In the genomic region with DNA sequence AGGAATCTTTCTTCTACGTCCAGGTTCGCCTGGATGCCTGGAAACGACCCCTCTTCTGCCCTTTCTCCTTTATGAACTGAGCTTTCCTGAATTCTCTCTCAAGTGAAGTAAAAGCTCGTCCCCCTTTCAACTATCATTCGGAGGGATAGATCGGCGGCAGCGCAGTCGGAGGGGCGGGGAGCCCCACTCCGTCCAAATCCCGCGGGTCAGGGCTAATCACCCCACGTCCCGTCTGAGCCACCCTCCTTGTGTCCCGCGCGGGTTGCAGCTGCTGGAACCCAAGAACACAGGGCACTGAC, we compare ENCODE assay signal across 2 cellular contexts.
TF ChIP-seq lines count a peak whose summit lies in the region.

No MANE protein-coding gene starts in this region.

TF ChIP-seq in H1, 55 proteins besides CTCF, POLR2A, EP300 and RAD21:
- no peak for TF ChIP-seq GTF2F1 (IDR thresholded peaks at IDR 0.05; ENCODE audit: borderline replicate concordance, low read depth, low read length)
- TF ChIP-seq, protein P1, sequence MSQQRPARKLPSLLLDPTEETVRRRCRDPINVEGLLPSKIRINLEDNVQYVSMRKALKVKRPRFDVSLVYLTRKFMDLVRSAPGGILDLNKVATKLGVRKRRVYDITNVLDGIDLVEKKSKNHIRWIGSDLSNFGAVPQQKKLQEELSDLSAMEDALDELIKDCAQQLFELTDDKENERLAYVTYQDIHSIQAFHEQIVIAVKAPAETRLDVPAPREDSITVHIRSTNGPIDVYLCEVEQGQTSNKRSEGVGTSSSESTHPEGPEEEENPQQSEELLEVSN (IDR thresholded peaks at IDR 0.05) = 0 out of 2 replicates have a peak, but pooled peaks have one; percentile 1
- TF ChIP-seq BRCA1 (IDR thresholded peaks at IDR 0.05; ENCODE audit: low read depth, low read length) = no peak
- TF ChIP-seq, protein P2, sequence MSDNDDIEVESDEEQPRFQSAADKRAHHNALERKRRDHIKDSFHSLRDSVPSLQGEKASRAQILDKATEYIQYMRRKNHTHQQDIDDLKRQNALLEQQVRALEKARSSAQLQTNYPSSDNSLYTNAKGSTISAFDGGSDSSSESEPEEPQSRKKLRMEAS (IDR thresholded peaks at IDR 0.05) = 0 out of 2 replicates have a peak, but pooled peaks have one; percentile 17
- TF ChIP-seq HDAC2 (IDR thresholded peaks at IDR 0.05; ENCODE audit: borderline replicate concordance in 1 of 2, low read depth in 2 of 2, low read length in 2 of 2) = no peak
- TF ChIP-seq, protein P3, sequence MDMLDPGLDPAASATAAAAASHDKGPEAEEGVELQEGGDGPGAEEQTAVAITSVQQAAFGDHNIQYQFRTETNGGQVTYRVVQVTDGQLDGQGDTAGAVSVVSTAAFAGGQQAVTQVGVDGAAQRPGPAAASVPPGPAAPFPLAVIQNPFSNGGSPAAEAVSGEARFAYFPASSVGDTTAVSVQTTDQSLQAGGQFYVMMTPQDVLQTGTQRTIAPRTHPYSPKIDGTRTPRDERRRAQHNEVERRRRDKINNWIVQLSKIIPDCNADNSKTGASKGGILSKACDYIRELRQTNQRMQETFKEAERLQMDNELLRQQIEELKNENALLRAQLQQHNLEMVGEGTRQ (IDR thresholded peaks at IDR 0.05; ENCODE audit: low read length) = no peak
- TF ChIP-seq CHD1 (IDR thresholded peaks at IDR 0.05; ENCODE audit: low read depth, low read length) = no peak
- no peak for TF ChIP-seq POU5F1 (IDR thresholded peaks at IDR 0.05; ENCODE audit: low read depth, low read length)
- no peak for TF ChIP-seq GABPA (IDR thresholded peaks at IDR 0.05; ENCODE audit: borderline replicate concordance, insufficient read depth, low read length)
- TF ChIP-seq, protein P4, sequence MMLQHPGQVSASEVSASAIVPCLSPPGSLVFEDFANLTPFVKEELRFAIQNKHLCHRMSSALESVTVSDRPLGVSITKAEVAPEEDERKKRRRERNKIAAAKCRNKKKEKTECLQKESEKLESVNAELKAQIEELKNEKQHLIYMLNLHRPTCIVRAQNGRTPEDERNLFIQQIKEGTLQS (IDR thresholded peaks at IDR 0.05; ENCODE audit: insufficient read depth, low read depth, low read length) = no peak
- TF ChIP-seq CTBP2 (IDR thresholded peaks at IDR 0.05; ENCODE audit: borderline replicate concordance, insufficient read depth, insufficient read length, low read length) = no peak
- no peak for TF ChIP-seq PHF8 (conservative IDR thresholded peaks at IDR 0.05; ENCODE audit: low read depth, low read length)
- TF ChIP-seq POLR2AphosphoS5 (IDR thresholded peaks at IDR 0.05; ENCODE audit: low read depth, low read length) = no peak
- TF ChIP-seq KDM5A (IDR thresholded peaks at IDR 0.05; ENCODE audit: low read length) = no peak

TF ChIP-seq in HEK293T, 16 proteins besides CTCF, POLR2A, EP300 and RAD21:
- no peak for TF ChIP-seq ZNF384 (IDR thresholded peaks at IDR 0.05)
- no peak for TF ChIP-seq L3MBTL2 (conservative IDR thresholded peaks at IDR 0.05)
- TF ChIP-seq, protein P5, sequence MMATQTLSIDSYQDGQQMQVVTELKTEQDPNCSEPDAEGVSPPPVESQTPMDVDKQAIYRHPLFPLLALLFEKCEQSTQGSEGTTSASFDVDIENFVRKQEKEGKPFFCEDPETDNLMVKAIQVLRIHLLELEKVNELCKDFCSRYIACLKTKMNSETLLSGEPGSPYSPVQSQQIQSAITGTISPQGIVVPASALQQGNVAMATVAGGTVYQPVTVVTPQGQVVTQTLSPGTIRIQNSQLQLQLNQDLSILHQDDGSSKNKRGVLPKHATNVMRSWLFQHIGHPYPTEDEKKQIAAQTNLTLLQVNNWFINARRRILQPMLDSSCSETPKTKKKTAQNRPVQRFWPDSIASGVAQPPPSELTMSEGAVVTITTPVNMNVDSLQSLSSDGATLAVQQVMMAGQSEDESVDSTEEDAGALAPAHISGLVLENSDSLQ (IDR thresholded peaks at IDR 0.05) = no peak
- TF ChIP-seq CTBP1 (IDR thresholded peaks at IDR 0.05; ENCODE audit: borderline replicate concordance) = no peak
- no peak for TF ChIP-seq SP1 (IDR thresholded peaks at IDR 0.05)
- TF ChIP-seq ARNT (IDR thresholded peaks at IDR 0.05) = no peak
- no peak for TF ChIP-seq TARDBP (IDR thresholded peaks at IDR 0.05)
- TF ChIP-seq FOXM1 (IDR thresholded peaks at IDR 0.05; ENCODE audit: borderline replicate concordance) = no peak
- TF ChIP-seq BHLHE40 (IDR thresholded peaks at IDR 0.05; ENCODE audit: borderline replicate concordance) = no peak
- no peak for TF ChIP-seq ELF4 (IDR thresholded peaks at IDR 0.05)
- TF ChIP-seq SUZ12 (IDR thresholded peaks at IDR 0.05) = no peak
- no peak for TF ChIP-seq FOXA1 (IDR thresholded peaks at IDR 0.05)
- no peak for TF ChIP-seq HDGF (IDR thresholded peaks at IDR 0.05; ENCODE audit: borderline replicate concordance)
- TF ChIP-seq LEF1 (IDR thresholded peaks at IDR 0.05; ENCODE audit: borderline replicate concordance) = no peak
